ENCODE assay signal across 8 cellular contexts in genomic region chr15:74434260-74434915, GRCh38. TPM values are rescaled to one million over a fixed set of nuclear protein-coding genes. Genes with fewer than 3 reads are reported as not detected.
DNase-seq lines count a peak whose midpoint lies in the region; ATAC-seq and TF ChIP-seq lines count a peak whose summit lies in the region.

No MANE protein-coding gene starts in this region.

- H2BK5ac ChIP-seq in mesenchymal stem cell (ENCODE audit: low read depth, low read length, poor library complexity, severe bottlenecking), result peak overlapping the region; percentile 82

- H3K27me3 ChIP-seq in breast epithelium (peaks cover 3 to 9% of the 10 kb centered on the region in 2 donors), mesenchymal stem cell (ENCODE audit: control insufficient read depth in 1 of 2, insufficient read depth in 1 of 2, low read length in 2 of 2) (no peaks in the 10 kb centered on the region)

- no peak overlapping the region for H2BK120ac ChIP-seq in mesenchymal stem cell (ENCODE audit: low read depth, low read length)

- H2BK12ac ChIP-seq in mesenchymal stem cell (ENCODE audit: low read length in 2 of 2), result peak overlapping the region in 1 of 2 experiments; percentile 87

- intact Hi-C loops in breast epithelium (cut with DNase I; ENCODE audit: low total_unique reads) (no loop called here), posterior vena cava (cut with DNase I) (no loop called here)

- H3K23ac ChIP-seq in mesenchymal stem cell (ENCODE audit: low read length in 2 of 2), result no peak overlapping the region

- no peak for TF ChIP-seq POLR2A in breast epithelium (IDR thresholded peaks at IDR 0.05)

- H3K36me3 ChIP-seq in breast epithelium, result no peaks in the 10 kb centered on the region
- no peaks in the 10 kb centered on the region for H3K36me3 ChIP-seq in mesenchymal stem cell (ENCODE audit: control insufficient read depth in 1 of 2, insufficient read depth in 2 of 2, low read depth in 1 of 2, low read length in 2 of 2)

- no peak for ATAC-seq in HG02884 (IDR thresholded peaks at IDR 0.05; ENCODE audit: unreplicated experiment)

- peak overlapping the region in 1 of 2 experiments; percentile 85 for H3K14ac ChIP-seq in mesenchymal stem cell (ENCODE audit: low read length in 2 of 2)

- POLR2A ChIA-PET in HEK293T (lab: Yijun Ruan, JAX), result interaction anchor here (0.8 to 1.6 kb wide), 2 partner anchors 27 to 50 kb away, joined by 4 to 6 read pairs; partner anchors contain the start of gene UBL7

- WGBS in mesenchymal stem cell, result 46% methylated on average over 12 of the region's 12 CpGs

- peaks cover 1% of the 10 kb centered on the region for H3K79me1 ChIP-seq in mesenchymal stem cell (replicated peaks; ENCODE audit: low read length, poor library complexity, severe bottlenecking)

- TF ChIP-seq CTCF in breast epithelium (IDR thresholded peaks at IDR 0.05), result no peak

- H4K8ac ChIP-seq in mesenchymal stem cell (ENCODE audit: low read length), result peak overlapping the region; percentile 89

- peak overlapping the region; percentile 1 to 49 for H3K4ac ChIP-seq in mesenchymal stem cell (ENCODE audit: low read depth in 1 of 2, low read length in 2 of 2)

- no peak overlapping the region for H4K91ac ChIP-seq in mesenchymal stem cell (ENCODE audit: low read length)

- CTCF ChIA-PET in HEK293T (lab: Yijun Ruan, JAX), result interaction anchor here (1.9 kb wide), 1 partner anchor 50 kb away, joined by 5 read pairs; no protein-coding TSS in a partner anchor

- H3K18ac ChIP-seq in mesenchymal stem cell (ENCODE audit: low read depth in 1 of 2, low read length in 2 of 2), result peak overlapping the region; percentile 54 to 92

- H3K4me1 ChIP-seq in breast epithelium (peaks cover 4 to 8% of the 10 kb centered on the region in 2 donors), mesenchymal stem cell (ENCODE audit: control insufficient read depth, insufficient read depth, low read depth, low read length) (peaks cover 36% of the 10 kb centered on the region)

- peak overlapping the region; percentile 40 for H3K4me2 ChIP-seq in mesenchymal stem cell (ENCODE audit: low read length, poor library complexity, severe bottlenecking)

- peak overlapping the region; percentile 57 to 70 (median 69) for H3K4me3 ChIP-seq in breast epithelium
- peak overlapping the region; percentile 9 to 80 for H3K4me3 ChIP-seq in mesenchymal stem cell (ENCODE audit: insufficient read depth in 1 of 2, low read depth in 1 of 2, low read length in 2 of 2)

- H2BK15ac ChIP-seq in mesenchymal stem cell (ENCODE audit: low read depth, poor library complexity, severe bottlenecking), result no peak overlapping the region

- no peaks in the 10 kb centered on the region for H3K9me3 ChIP-seq in breast epithelium
- no peaks in the 10 kb centered on the region for H3K9me3 ChIP-seq in mesenchymal stem cell (ENCODE audit: control insufficient read depth, low read length)

- DNase-seq in AG08396 (ENCODE audit: low spot score), result peak; percentile 40
- peak; percentile 24 for DNase-seq in HEK293T (ENCODE audit: extremely low spot score)
- no peak for DNase-seq in breast epithelium (ENCODE audit: low spot score in 2 of 2)
- DNase-seq in mesenchymal stem cell, result no peak
- DNase-seq in posterior vena cava (ENCODE audit: low spot score), result no peak
- DNase-seq in NCI-H446 treated with DMSO at 0.1 percent for 48 hours (lab: John Stamatoyannopoulos, UW), result no peak
- no peak for DNase-seq in AG20443 (ENCODE audit: low spot score)

- peak overlapping the region; percentile 39 for H2AFZ ChIP-seq in mesenchymal stem cell (ENCODE audit: low read depth, low read length)

- peak overlapping the region; percentile 86 for H3K9ac ChIP-seq in mesenchymal stem cell (ENCODE audit: low read length)

- H2AK5ac ChIP-seq in mesenchymal stem cell (ENCODE audit: low read length, severe bottlenecking), result peak overlapping the region; percentile 29

- peak overlapping the region; percentile 35 to 49 for H3K27ac ChIP-seq in breast epithelium
- peak overlapping the region; percentile 73 for H3K27ac ChIP-seq in mesenchymal stem cell (ENCODE audit: low read length, poor library complexity, severe bottlenecking)

TF ChIP-seq in HEK293T, 16 proteins besides CTCF, POLR2A, EP300 and RAD21:
- TF ChIP-seq ELF4 (IDR thresholded peaks at IDR 0.05) (no peak), TARDBP (IDR thresholded peaks at IDR 0.05) (no peak), FOXK2 (IDR thresholded peaks at IDR 0.05) (no peak), NFRKB (IDR thresholded peaks at IDR 0.05) (no peak), PKNOX1 (IDR thresholded peaks at IDR 0.05) (no peak), LEF1 (IDR thresholded peaks at IDR 0.05; ENCODE audit: borderline replicate concordance) (no peak), FOXA1 (IDR thresholded peaks at IDR 0.05) (no peak), ARNT (IDR thresholded peaks at IDR 0.05) (no peak), CTBP1 (IDR thresholded peaks at IDR 0.05; ENCODE audit: borderline replicate concordance) (no peak), L3MBTL2 (conservative IDR thresholded peaks at IDR 0.05) (no peak), ZNF384 (IDR thresholded peaks at IDR 0.05) (no peak), BHLHE40 (IDR thresholded peaks at IDR 0.05; ENCODE audit: borderline replicate concordance) (no peak), SP1 (IDR thresholded peaks at IDR 0.05) (no peak), HDGF (IDR thresholded peaks at IDR 0.05; ENCODE audit: borderline replicate concordance) (no peak), FOXM1 (IDR thresholded peaks at IDR 0.05; ENCODE audit: borderline replicate concordance) (no peak), SUZ12 (IDR thresholded peaks at IDR 0.05) (no peak)

RNA-seq across cellular contexts. Expression of gene SEMA7A, which starts 0.6 kb away (rescaled TPM):
- total RNA-seq in breast epithelium, result 1 to 10 TPM in 1 of 3 donors, under 1 TPM in 2; 0.80 to 1.3 (median 0.88) TPM
- polyA plus RNA-seq in mesenchymal stem cell (2013, experiment 1 of 2), result 0.94 TPM
- 1.1 TPM for polyA plus RNA-seq in mesenchymal stem cell (2013, experiment 2 of 2)
- total RNA-seq in posterior vena cava, result 1 to 10 TPM; 1.2 to 2.0 TPM

RNA-seq across cellular contexts. Expression of gene UBL7, which starts 26.6 kb away (rescaled TPM):
- total RNA-seq in breast epithelium (10 to 100 TPM; 39.0 to 48.9 (median 44.5) TPM), posterior vena cava (10 to 100 TPM; 24.8 to 25.9 TPM)
- 26.3 TPM for polyA plus RNA-seq in mesenchymal stem cell (2013, experiment 1 of 2)
- 25.3 TPM for polyA plus RNA-seq in mesenchymal stem cell (2013, experiment 2 of 2)

Comparison
In these comparisons a context has a peak if more than half of its experiments do, and no peak if none do; other contexts are left out.
1. DNase-seq: peak in AG08396 (single experiment) and HEK293T (single experiment); none in breast epithelium (0 of 2), mesenchymal stem cell (single experiment), posterior vena cava (single experiment), NCI-H446 treated with DMSO at 0.1 percent for 48 hours (single experiment) and AG20443 (single experiment).